In genomic region chr6:41577865-41578713, GRCh38 we compare ENCODE assay signal across 8 cellular contexts. TPM values are rescaled to one million over a fixed set of nuclear protein-coding genes. Genes with fewer than 3 reads are reported as not detected.
A peak's percentile ranks its signal among the peaks of the same experiment; 100 is the strongest.
DNase-seq lines count a peak whose midpoint lies in the region; ATAC-seq, FAIRE-seq and TF ChIP-seq lines count a peak whose summit lies in the region.

No MANE protein-coding gene starts in this region.

- no peak for ATAC-seq in HG03139 (IDR thresholded peaks at IDR 0.05; ENCODE audit: unreplicated experiment)
- ATAC-seq in activated naive CD8-positive, alpha-beta T cell treated with anti-CD3 and anti-CD28 coated beads, Interleukin-2, amount 50 U/mL, for 24 hours, result no peak
- ATAC-seq in HG03108 (IDR thresholded peaks at IDR 0.05; ENCODE audit: unreplicated experiment), result no peak

- H3K9ac ChIP-seq in keratinocyte (ENCODE audit: control insufficient read depth, extremely low read depth, insufficient read depth, low read length), result no peak overlapping the region

- FAIRE-seq in keratinocyte (lab: Jason Lieb, UNC), result peak; percentile 68

- peak overlapping the region; percentile 30 for H3K4me2 ChIP-seq in keratinocyte (ENCODE audit: control insufficient read depth, extremely low read depth, insufficient read depth, low read depth, low read length)

- TF ChIP-seq CTCF in Caco-2 (IDR thresholded peaks at IDR 0.05; ENCODE audit: insufficient read depth in 1 of 2, low read depth in 1 of 2, low read length in 1 of 2, severe bottlenecking in 1 of 2, unreplicated experiment in 1 of 2), result no peak
- TF ChIP-seq CTCF in keratinocyte (optimal IDR thresholded peaks at IDR 0.05 in 1 of 3, IDR thresholded peaks at IDR 0.05 in 1 of 3, conservative IDR thresholded peaks at IDR 0.05 in 1 of 3; ENCODE audit: extremely low read depth in 1 of 3, insufficient read depth in 2 of 3, low read length in 3 of 3), result no peak

- H3K4me1 Mint-ChIP-seq in Caco-2 (ENCODE audit: low read depth, unreplicated experiment), result peaks cover 35% of the 10 kb centered on the region
- no peaks in the 10 kb centered on the region for H3K4me1 Mint-ChIP-seq in activated naive CD8-positive, alpha-beta T cell treated with anti-CD3 and anti-CD28 coated beads, Interleukin-2, amount 50 U/mL, for 24 hours

- POLR2A ChIA-PET in Caco-2 (lab: Charles Lee), result interaction anchor here (0.6 kb wide), 1 partner anchor 153 kb away, joined by 12 read pairs; no protein-coding TSS in a partner anchor

- H3K9me3 Mint-ChIP-seq in Caco-2 (ENCODE audit: unreplicated experiment), result no peaks in the 10 kb centered on the region
- no peaks in the 10 kb centered on the region for H3K9me3 Mint-ChIP-seq in activated naive CD8-positive, alpha-beta T cell treated with anti-CD3 and anti-CD28 coated beads, Interleukin-2, amount 50 U/mL, for 24 hours

- CTCF ChIA-PET in Caco-2 (lab: Charles Lee), result interaction anchor here (0.6 to 1.2 kb wide), 8 partner anchors 10 to 483 kb away, joined by 3 to 8 read pairs (median 4); no protein-coding TSS in a partner anchor

- no peaks in the 10 kb centered on the region for H4K20me1 ChIP-seq in keratinocyte (ENCODE audit: control insufficient read depth, extremely low read depth, insufficient read depth, low read length)

- peaks cover 10% of the 10 kb centered on the region for H3K9me1 ChIP-seq in keratinocyte (ENCODE audit: control insufficient read depth, extremely low read depth, insufficient read depth, low read length)

- dilution Hi-C loops in keratinocyte (cut with MboI; ENCODE audit: extremely low pct_ligation_motif_present, low sequenced_read_pairs), result no loop called here

- peak in 1 of 2 experiments; percentile 59 for DNase-seq in Caco-2
- DNase-seq in NCI-H146 (lab: John Stamatoyannopoulos, UW), result peak; percentile 93
- peak; percentile 23 for DNase-seq in amniotic epithelial cell (ENCODE audit: low read depth)
- no peak for DNase-seq in keratinocyte (ENCODE audit: low read depth, low spot score)
- DNase-seq in NCI-H1105 treated with DMSO at 0.1 percent for 48 hours (lab: John Stamatoyannopoulos, UW), result no peak
- DNase-seq in activated naive CD8-positive, alpha-beta T cell treated with anti-CD3 and anti-CD28 coated beads, Interleukin-2, amount 50 U/mL, for 24 hours, result no peak

- H3K27ac ChIP-seq in keratinocyte (ENCODE audit: control insufficient read depth, insufficient read depth, low read length), result no peak overlapping the region

- H3K4me1 ChIP-seq in Caco-2, result peaks cover 67% of the 10 kb centered on the region
- peaks cover 33% of the 10 kb centered on the region for H3K4me1 ChIP-seq in keratinocyte (ENCODE audit: control insufficient read depth, extremely low read depth, insufficient read depth, low read length)

- H3K36me3 ChIP-seq in Caco-2 (ENCODE audit: control insufficient read depth, insufficient read depth, low read length) (peaks cover 12% of the 10 kb centered on the region), keratinocyte (ENCODE audit: control insufficient read depth in 2 of 2, extremely low read depth in 1 of 2, insufficient read depth in 2 of 2, low read length in 2 of 2) (peaks cover 0 to 8% of the 10 kb centered on the region in 2 experiments)

- BruUV-seq in Caco-2 (replicated peaks; lab: Mats Ljungman, UMichigan), result no TSS peak

- H3K79me2 ChIP-seq in keratinocyte (ENCODE audit: control insufficient read depth, insufficient read depth, low read length), result no peaks in the 10 kb centered on the region

- no peaks in the 10 kb centered on the region for H3K27me3 Mint-ChIP-seq in Caco-2 (ENCODE audit: insufficient read depth, unreplicated experiment)
- no peaks in the 10 kb centered on the region for H3K27me3 Mint-ChIP-seq in activated naive CD8-positive, alpha-beta T cell treated with anti-CD3 and anti-CD28 coated beads, Interleukin-2, amount 50 U/mL, for 24 hours

- peaks cover 77% of the 10 kb centered on the region for H3K36me3 Mint-ChIP-seq in Caco-2 (ENCODE audit: insufficient read depth, unreplicated experiment)
- H3K36me3 Mint-ChIP-seq in activated naive CD8-positive, alpha-beta T cell treated with anti-CD3 and anti-CD28 coated beads, Interleukin-2, amount 50 U/mL, for 24 hours (ENCODE audit: low read depth), result no peaks in the 10 kb centered on the region

- H2AFZ ChIP-seq in keratinocyte (ENCODE audit: control insufficient read depth, low read length), result no peak overlapping the region

- H3K4me3 ChIP-seq in Caco-2 (ENCODE audit: low read depth, low read length) (no peak overlapping the region), keratinocyte (ENCODE audit: control insufficient read depth in 2 of 3, extremely low read depth in 1 of 3, insufficient read depth in 2 of 3, low read depth in 1 of 3, low read length in 3 of 3) (no peak overlapping the region)

- H3K9me3 ChIP-seq in Caco-2 (no peaks in the 10 kb centered on the region), keratinocyte (ENCODE audit: control insufficient read depth, low read depth, low read length) (no peaks in the 10 kb centered on the region)

- H3K27me3 ChIP-seq in Caco-2 (replicated peaks; ENCODE audit: control insufficient read depth, insufficient read depth, low read length), result no peaks in the 10 kb centered on the region
- no peaks in the 10 kb centered on the region for H3K27me3 ChIP-seq in keratinocyte (ENCODE audit: control insufficient read depth, extremely low read depth, insufficient read depth, low read length)

- peak overlapping the region; percentile 54 for H3K4me3 Mint-ChIP-seq in Caco-2 (ENCODE audit: unreplicated experiment)
- H3K4me3 Mint-ChIP-seq in activated naive CD8-positive, alpha-beta T cell treated with anti-CD3 and anti-CD28 coated beads, Interleukin-2, amount 50 U/mL, for 24 hours, result no peak overlapping the region

- intact Hi-C loops in Caco-2 (cut with micrococcal nuclease; ENCODE audit: unreplicated experiment), result no loop called here

- H3K27ac Mint-ChIP-seq in Caco-2 (ENCODE audit: unreplicated experiment), result peak overlapping the region; percentile 67
- no peak overlapping the region for H3K27ac Mint-ChIP-seq in activated naive CD8-positive, alpha-beta T cell treated with anti-CD3 and anti-CD28 coated beads, Interleukin-2, amount 50 U/mL, for 24 hours

RNA-seq across cellular contexts. Expression of gene FOXP4, which starts 31.9 kb away (rescaled TPM):
- 108 and 117 TPM in 2 replicates for total RNA-seq in Caco-2 (2022)
- polyA plus RNA-seq in keratinocyte, result 0.93 to 4.3 TPM (median 1.1 TPM) in 3 replicates
- 1.7 TPM for polyA plus RNA-seq in keratinocyte (2011; ENCODE audit: low read depth)
- polyA plus RNA-seq in keratinocyte (2011; cell fraction: cytosol; rRNA removed), result 2.0 and 5.2 TPM in 2 replicates
- 5.1 and 7.1 TPM in 2 replicates for polyA plus RNA-seq in keratinocyte (2011; cell fraction: nucleus; rRNA removed)
- 6.1 and 13.3 TPM in 2 replicates for polyA plus RNA-seq in keratinocyte (2012; ENCODE audit: low replicate concordance)
- 1.9 to 12.7 TPM (median 2.2 TPM) in 3 replicates for polyA minus RNA-seq in keratinocyte
- 13.4 TPM for polyA minus RNA-seq in keratinocyte (2011; cell fraction: cytosol; rRNA and poly(A)+ RNA removed)
- polyA minus RNA-seq in keratinocyte (2011; cell fraction: nucleus; rRNA and poly(A)+ RNA removed), result 4.2 and 4.9 TPM in 2 replicates

Comparison
In these comparisons a context has a peak if more than half of its experiments do, and no peak if none do; other contexts are left out.
1. DNase-seq: peak in NCI-H146 (single experiment) and amniotic epithelial cell (single experiment); none in keratinocyte (single experiment), NCI-H1105 treated with DMSO at 0.1 percent for 48 hours (single experiment) and activated naive CD8-positive, alpha-beta T cell treated with anti-CD3 and anti-CD28 coated beads, Interleukin-2, amount 50 U/mL, for 24 hours (single experiment).